20 cellular contexts compared by ENCODE assay signal in genomic region chr4:26458104-26458503, GRCh38. TPM values are rescaled to one million over a fixed set of nuclear protein-coding genes. Genes with fewer than 3 reads are reported as not detected.
DNase-seq lines count a peak whose midpoint lies in the region; ATAC-seq and TF ChIP-seq lines count a peak whose summit lies in the region.
"Had no signal": no experiment of that assay in that cellular context is flagged by ENCODE, and none has a peak within 500 bp of the region (broad histone marks: within the 10 kb centered on the region; RNA-seq: fewer than 3 reads in every experiment).

No MANE protein-coding gene starts in this region.

- peaks cover 37% of the 10 kb centered on the region for H3K4me1 ChIP-seq in BLaER1
- H3K4me1 ChIP-seq: Peyer's patch, psoas muscle had no signal

- ATAC-seq in activated CD8-positive, alpha-beta T cell treated with anti-CD3 and anti-CD28 coated beads for 36 hours, result peak; percentile 13
- no peak for ATAC-seq in stimulated activated effector memory CD8-positive, alpha-beta T cell treated with anti-CD3 and anti-CD28 coated beads, Interleukin-12 subunit alpha, Interleukin-12 subunit beta, amount 100 ng/mL, for 72 hours
- ATAC-seq: psoas muscle had no signal

- no peaks in the 10 kb centered on the region for H3K9me3 Mint-ChIP-seq in activated CD8-positive, alpha-beta T cell treated with anti-CD3 and anti-CD28 coated beads for 36 hours
- H3K9me3 Mint-ChIP-seq in stimulated activated effector memory CD8-positive, alpha-beta T cell treated with anti-CD3 and anti-CD28 coated beads, Interleukin-12 subunit alpha, Interleukin-12 subunit beta, amount 100 ng/mL, for 72 hours, result no peaks in the 10 kb centered on the region
- H3K9me3 Mint-ChIP-seq in endothelial cell (ENCODE audit: unreplicated experiment), result no peaks in the 10 kb centered on the region
- H3K9me3 Mint-ChIP-seq: activated naive CD4-positive, alpha-beta T cell treated with anti-CD3 and anti-CD28 coated beads, Interleukin-2, amount 50 U/mL, for 24 hours; stimulated activated naive CD8-positive, alpha-beta T cell treated with anti-CD3 and anti-CD28 coated beads, Interleukin-15, Interleukin-2, amounts not matched to agents 100 ng/mL and 50 ng/mL, for 24 hours had no signal

- H4K20me1 ChIP-seq in BLaER1, result no peaks in the 10 kb centered on the region

- H3K36me3 Mint-ChIP-seq in activated CD8-positive, alpha-beta T cell treated with anti-CD3 and anti-CD28 coated beads for 36 hours (ENCODE audit: low read depth), result no peaks in the 10 kb centered on the region
- H3K36me3 Mint-ChIP-seq in stimulated activated effector memory CD8-positive, alpha-beta T cell treated with anti-CD3 and anti-CD28 coated beads, Interleukin-12 subunit alpha, Interleukin-12 subunit beta, amount 100 ng/mL, for 72 hours, result no peaks in the 10 kb centered on the region
- no peaks in the 10 kb centered on the region for H3K36me3 Mint-ChIP-seq in endothelial cell (ENCODE audit: low read depth, unreplicated experiment)
- H3K36me3 Mint-ChIP-seq: activated naive CD4-positive, alpha-beta T cell treated with anti-CD3 and anti-CD28 coated beads, Interleukin-2, amount 50 U/mL, for 24 hours; CD4-positive, CD25-positive, alpha-beta regulatory T cell; mesothelial cell of epicardium had no signal

- peaks cover 10% of the 10 kb centered on the region for H3K9me3 ChIP-seq in BLaER1
- H3K9me3 ChIP-seq: Peyer's patch had no signal

- H3K4me3 Mint-ChIP-seq in activated CD8-positive, alpha-beta T cell treated with anti-CD3 and anti-CD28 coated beads for 36 hours, result no peak overlapping the region
- no peak overlapping the region for H3K4me3 Mint-ChIP-seq in stimulated activated effector memory CD8-positive, alpha-beta T cell treated with anti-CD3 and anti-CD28 coated beads, Interleukin-12 subunit alpha, Interleukin-12 subunit beta, amount 100 ng/mL, for 72 hours
- H3K4me3 Mint-ChIP-seq in endothelial cell (ENCODE audit: unreplicated experiment), result no peak overlapping the region
- H3K4me3 Mint-ChIP-seq: mesothelial cell of epicardium; stimulated activated naive CD8-positive, alpha-beta T cell treated with anti-CD3 and anti-CD28 coated beads, Interleukin-15, Interleukin-2, amounts not matched to agents 100 ng/mL and 50 ng/mL, for 24 hours had no signal

- no peaks in the 10 kb centered on the region for H3K27me3 Mint-ChIP-seq in activated CD8-positive, alpha-beta T cell treated with anti-CD3 and anti-CD28 coated beads for 36 hours
- H3K27me3 Mint-ChIP-seq in endothelial cell (ENCODE audit: unreplicated experiment), result peaks cover 4% of the 10 kb centered on the region
- H3K27me3 Mint-ChIP-seq: activated naive CD4-positive, alpha-beta T cell treated with anti-CD3 and anti-CD28 coated beads, Interleukin-2, amount 50 U/mL, for 24 hours; stimulated activated naive CD8-positive, alpha-beta T cell treated with anti-CD3 and anti-CD28 coated beads, Interleukin-15, Interleukin-2, amounts not matched to agents 100 ng/mL and 50 ng/mL, for 24 hours had no signal

- DNase-seq in HT1080 (ENCODE audit: low read depth) (peak; percentile 17), myocyte (ENCODE audit: low read depth) (peak; percentile 29), NCI-H1436 (lab: John Stamatoyannopoulos, UW) (no peak), NCI-H2081 (lab: John Stamatoyannopoulos, UW) (no peak), endothelial cell (ENCODE audit: low spot score) (no peak)
- peak; percentile 20 for DNase-seq in activated CD8-positive, alpha-beta T cell treated with anti-CD3 and anti-CD28 coated beads for 36 hours
- DNase-seq in stimulated activated effector memory CD8-positive, alpha-beta T cell treated with anti-CD3 and anti-CD28 coated beads, Interleukin-12 subunit alpha, Interleukin-12 subunit beta, amount 100 ng/mL, for 72 hours (ENCODE audit: low spot score in 2 of 2), result no peak
- DNase-seq: cortex of kidney; NCI-H1048; NCI-H446; Peyer's patch; psoas muscle; stimulated activated CD4-positive, alpha-beta T cell treated with anti-CD3 and anti-CD28 coated beads, Interleukin-4, amount 100 ng/mL, for 24 hours had no signal

- H3K4me2 ChIP-seq in BLaER1, result peak overlapping the region; percentile 67

- POLR2A ChIA-PET in activated CD8-positive, alpha-beta T cell treated with anti-CD3 and anti-CD28 coated beads for 36 hours (lab: Charles Lee), result no interaction called here

- peak overlapping the region; percentile 60; the same call in 1 of the 2 replicates for H3K27ac ChIP-seq in BLaER1
- H3K27ac ChIP-seq: Peyer's patch, psoas muscle had no signal

- intact Hi-C loops in activated CD8-positive, alpha-beta T cell treated with anti-CD3 and anti-CD28 coated beads for 36 hours (cut with micrococcal nuclease), result loop anchor here (5.0 to 10.0 kb wide), 3 partner anchors 267 to 554 kb away; partner anchors contain the start of gene STIM2

- no peaks in the 10 kb centered on the region for H3K27me3 ChIP-seq in BLaER1
- H3K27me3 ChIP-seq: Peyer's patch had no signal

- peaks cover 16% of the 10 kb centered on the region for H3K4me1 Mint-ChIP-seq in activated CD8-positive, alpha-beta T cell treated with anti-CD3 and anti-CD28 coated beads for 36 hours (ENCODE audit: low read depth)
- H3K4me1 Mint-ChIP-seq in stimulated activated effector memory CD8-positive, alpha-beta T cell treated with anti-CD3 and anti-CD28 coated beads, Interleukin-12 subunit alpha, Interleukin-12 subunit beta, amount 100 ng/mL, for 72 hours, result no peaks in the 10 kb centered on the region
- H3K4me1 Mint-ChIP-seq in endothelial cell (ENCODE audit: unreplicated experiment), result no peaks in the 10 kb centered on the region

- H3K27ac Mint-ChIP-seq in activated CD8-positive, alpha-beta T cell treated with anti-CD3 and anti-CD28 coated beads for 36 hours, result peak overlapping the region; percentile 10
- H3K27ac Mint-ChIP-seq in stimulated activated effector memory CD8-positive, alpha-beta T cell treated with anti-CD3 and anti-CD28 coated beads, Interleukin-12 subunit alpha, Interleukin-12 subunit beta, amount 100 ng/mL, for 72 hours, result no peak overlapping the region
- no peak overlapping the region for H3K27ac Mint-ChIP-seq in endothelial cell (ENCODE audit: unreplicated experiment)
- H3K27ac Mint-ChIP-seq: activated naive CD4-positive, alpha-beta T cell treated with anti-CD3 and anti-CD28 coated beads, Interleukin-2, amount 50 U/mL, for 24 hours; CD4-positive, CD25-positive, alpha-beta regulatory T cell; mesothelial cell of epicardium; stimulated activated naive CD8-positive, alpha-beta T cell treated with anti-CD3 and anti-CD28 coated beads, Interleukin-15, Interleukin-2, amounts not matched to agents 100 ng/mL and 50 ng/mL, for 24 hours had no signal

- H3K36me3 ChIP-seq in BLaER1, result no peaks in the 10 kb centered on the region
- H3K36me3 ChIP-seq: Peyer's patch had no signal

- CTCF ChIA-PET in activated CD8-positive, alpha-beta T cell treated with anti-CD3 and anti-CD28 coated beads for 36 hours (lab: Charles Lee), result interaction anchor here (0.9 to 1.1 kb wide), 3 partner anchors 12 to 111 kb away, joined by 3 to 4 read pairs (median 4); no protein-coding TSS in a partner anchor

- TF ChIP-seq CTCF in activated CD8-positive, alpha-beta T cell treated with anti-CD3 and anti-CD28 coated beads for 36 hours (IDR thresholded peaks at IDR 0.05), result no peak
- TF ChIP-seq CTCF in endothelial cell (IDR thresholded peaks at IDR 0.05; ENCODE audit: unreplicated experiment), result no peak

- no peak overlapping the region; the same call in 1 of the 2 replicates for H3K4me3 ChIP-seq in BLaER1
- H3K4me3 ChIP-seq: Peyer's patch, psoas muscle had no signal

- H3K9ac ChIP-seq in BLaER1, result peak overlapping the region; percentile 27; the same call in 1 of the 2 replicates

RNA-seq across cellular contexts. Expression of gene CCKAR, which starts 32.2 kb away (rescaled TPM):
- total RNA-seq in HT1080 (2014; rRNA removed; shearing (Covaris generic)), result not detected in 2 replicates
- not detected in 2 replicates for polyA plus RNA-seq in HT1080 (2015; cell fraction: cytosol; rRNA removed)
- not detected in 2 replicates for polyA plus RNA-seq in HT1080 (2015; cell fraction: nucleus; rRNA removed)
- total RNA-seq in activated CD8-positive, alpha-beta T cell treated with anti-CD3 and anti-CD28 coated beads for 36 hours, result not detected
- total RNA-seq in myocyte, result 0.19 TPM in 1 of 2 replicates, not detected in the other
- polyA plus RNA-seq in myocyte (2012), result 0.04 TPM
- not detected for total RNA-seq in endothelial cell (ENCODE audit: unreplicated experiment)
- total RNA-seq: activated CD8-positive, alpha-beta memory T cell treated with anti-CD3 and anti-CD28 coated beads for 36 hours; CD4-positive, CD25-positive, alpha-beta regulatory T cell; mesothelial cell of epicardium; Peyer's patch; psoas muscle; T-helper 1 cell treated with Interleukin-12 subunit alpha and Interleukin-12 subunit beta and Interleukin-4 antibody, amounts not matched to agents 30 ng/mL and 1 ng/mL, for 36 hours had no signal
- polyA plus RNA-seq: CD4-positive, CD25-positive, alpha-beta regulatory T cell; psoas muscle had no signal

Comparison
In these comparisons a context has a peak if more than half of its experiments do, and no peak if none do; other contexts are left out.
1. DNase-seq: peak in HT1080 (single experiment), activated CD8-positive, alpha-beta T cell treated with anti-CD3 and anti-CD28 coated beads for 36 hours (single experiment) and myocyte (single experiment); none in NCI-H1436 (single experiment), NCI-H2081 (0 of 2), stimulated activated effector memory CD8-positive, alpha-beta T cell treated with anti-CD3 and anti-CD28 coated beads, Interleukin-12 subunit alpha, Interleukin-12 subunit beta, amount 100 ng/mL, for 72 hours (0 of 2) and endothelial cell (single experiment).